ENCODE assay signal across 17 cellular contexts in genomic region chr3:187969581-187969950, GRCh38.
"Had no signal": no experiment of that assay in that cellular context is flagged by ENCODE, and none has a peak within 500 bp of the region (broad histone marks: within the 10 kb centered on the region; RNA-seq: fewer than 3 reads in every experiment).

No MANE protein-coding gene starts in this region.

- DNase-seq: activated CD4-positive, alpha-beta memory T cell treated with anti-CD3 and anti-CD28 coated beads, Interleukin-2, amount 10 ng/mL, durations not matched to agents 7 days and 5 days; activated effector memory CD4-positive, alpha-beta T cell treated with Interleukin-2 at 50 U/mL for 16 hours; activated T-cell treated with anti-CD3 and anti-CD28 coated beads, Interleukin-2, amount 50 U/mL, for 24 hours; erythroblast; hippocampal formation; kidney; mesendoderm; natural killer cell; retina; stimulated activated CD4-positive, alpha-beta T cell treated with anti-CD3 and anti-CD28 coated beads, Interleukin-15, amount 100 ng/mL, for 24 hours; stimulated activated CD4-positive, alpha-beta T cell treated with anti-CD3 and anti-CD28 coated beads, Interleukin-4, amount 100 ng/mL, for 1 hour; stimulated activated naive CD4-positive, alpha-beta T cell; substantia nigra; T-helper 17 cell; transverse colon; WERI-Rb-1 had no signal

- H3K9me3 ChIP-seq: transverse colon had no signal

- H3K27me3 ChIP-seq: transverse colon had no signal

- H3K4me1 ChIP-seq: transverse colon had no signal

- FAIRE-seq: kidney had no signal

- ATAC-seq: T-helper 17 cell had no signal

- H3K36me3 ChIP-seq: cardiac muscle cell, transverse colon, WERI-Rb-1 had no signal

- H3K27ac ChIP-seq: cardiac muscle cell, transverse colon, WERI-Rb-1 had no signal

- H3K4me3 ChIP-seq: cardiac muscle cell, transverse colon had no signal
